Comparison of ENCODE assay signal across 3 cellular contexts in the genomic region with DNA sequence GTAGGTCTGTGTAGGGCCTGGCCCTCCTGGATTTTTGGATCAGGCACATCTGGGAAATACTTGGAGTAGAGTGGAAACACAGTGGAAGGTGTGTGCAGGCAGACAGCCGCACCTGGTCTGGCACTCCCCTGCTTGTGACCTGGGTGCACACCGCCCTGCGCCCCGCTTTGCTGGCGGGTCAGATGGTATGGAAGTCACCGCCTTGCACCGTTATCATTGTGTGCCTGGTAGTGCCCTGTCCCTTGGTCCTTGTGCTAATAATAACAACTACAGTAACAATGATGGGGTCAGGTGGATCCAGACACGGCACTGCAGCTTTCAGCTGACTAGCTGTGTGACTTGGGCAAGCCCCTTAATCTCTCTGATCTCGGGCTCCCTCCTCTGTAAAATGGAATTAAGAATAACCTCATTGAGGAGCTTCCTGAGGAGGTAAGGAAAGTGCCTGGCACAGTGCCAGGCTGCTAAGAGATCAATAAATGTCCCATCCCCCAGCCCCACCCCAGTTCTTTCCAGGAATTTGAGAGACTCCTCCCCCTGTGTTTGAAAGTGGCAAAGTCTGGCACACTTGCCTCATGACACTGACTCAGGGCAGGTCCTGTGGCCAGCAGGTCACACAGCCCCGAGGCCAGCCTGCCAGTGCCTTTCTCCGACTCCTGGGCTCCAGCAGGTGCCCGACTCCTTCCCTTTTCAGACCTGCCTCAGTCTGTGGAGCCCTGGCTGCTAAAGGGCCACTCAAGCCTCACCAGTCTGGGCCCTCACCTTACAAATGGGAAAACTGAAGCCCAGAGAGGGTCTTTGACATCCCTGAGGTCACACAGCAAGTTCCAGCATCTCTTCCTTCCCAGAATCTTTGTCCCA.
TF ChIP-seq lines count a peak whose summit lies in the region.

No MANE protein-coding gene starts in this region.

TF ChIP-seq in SK-N-SH, 30 proteins besides CTCF, POLR2A, EP300 and RAD21 (continues in another document):
- TF ChIP-seq, protein P1, sequence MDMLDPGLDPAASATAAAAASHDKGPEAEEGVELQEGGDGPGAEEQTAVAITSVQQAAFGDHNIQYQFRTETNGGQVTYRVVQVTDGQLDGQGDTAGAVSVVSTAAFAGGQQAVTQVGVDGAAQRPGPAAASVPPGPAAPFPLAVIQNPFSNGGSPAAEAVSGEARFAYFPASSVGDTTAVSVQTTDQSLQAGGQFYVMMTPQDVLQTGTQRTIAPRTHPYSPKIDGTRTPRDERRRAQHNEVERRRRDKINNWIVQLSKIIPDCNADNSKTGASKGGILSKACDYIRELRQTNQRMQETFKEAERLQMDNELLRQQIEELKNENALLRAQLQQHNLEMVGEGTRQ (IDR thresholded peaks at IDR 0.05; ENCODE audit: borderline replicate concordance, low read depth, low read length), result no peak
- TF ChIP-seq FOSL2 (IDR thresholded peaks at IDR 0.05; ENCODE audit: borderline replicate concordance, low read depth) (no peak), TAF1 (IDR thresholded peaks at IDR 0.05; ENCODE audit: borderline replicate concordance, low read depth, low read length) (no peak), YY1 (IDR thresholded peaks at IDR 0.05; ENCODE audit: low read depth) (no peak), FOXJ3 (CRISPR knock-in tag; IDR thresholded peaks at IDR 0.05) (no peak), MXI1 (IDR thresholded peaks at IDR 0.05; ENCODE audit: low read depth, low read length) (no peak), TCF12 (IDR thresholded peaks at IDR 0.05) (no peak), SMC3 (IDR thresholded peaks at IDR 0.05; ENCODE audit: low read depth, low read length) (no peak), NFIC (IDR thresholded peaks at IDR 0.05; ENCODE audit: borderline replicate concordance) (no peak; the same call in 1 of the 2 replicates), FOXM1 (IDR thresholded peaks at IDR 0.05; ENCODE audit: low read depth) (no peak), EZH2phosphoT487 (IDR thresholded peaks at IDR 0.05; ENCODE audit: borderline replicate concordance, low read depth) (no peak)
- TF ChIP-seq, protein P2, sequence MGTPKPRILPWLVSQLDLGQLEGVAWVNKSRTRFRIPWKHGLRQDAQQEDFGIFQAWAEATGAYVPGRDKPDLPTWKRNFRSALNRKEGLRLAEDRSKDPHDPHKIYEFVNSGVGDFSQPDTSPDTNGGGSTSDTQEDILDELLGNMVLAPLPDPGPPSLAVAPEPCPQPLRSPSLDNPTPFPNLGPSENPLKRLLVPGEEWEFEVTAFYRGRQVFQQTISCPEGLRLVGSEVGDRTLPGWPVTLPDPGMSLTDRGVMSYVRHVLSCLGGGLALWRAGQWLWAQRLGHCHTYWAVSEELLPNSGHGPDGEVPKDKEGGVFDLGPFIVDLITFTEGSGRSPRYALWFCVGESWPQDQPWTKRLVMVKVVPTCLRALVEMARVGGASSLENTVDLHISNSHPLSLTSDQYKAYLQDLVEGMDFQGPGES (IDR thresholded peaks at IDR 0.05; ENCODE audit: low read depth, low read length), result no peak
- TF ChIP-seq, protein P3, sequence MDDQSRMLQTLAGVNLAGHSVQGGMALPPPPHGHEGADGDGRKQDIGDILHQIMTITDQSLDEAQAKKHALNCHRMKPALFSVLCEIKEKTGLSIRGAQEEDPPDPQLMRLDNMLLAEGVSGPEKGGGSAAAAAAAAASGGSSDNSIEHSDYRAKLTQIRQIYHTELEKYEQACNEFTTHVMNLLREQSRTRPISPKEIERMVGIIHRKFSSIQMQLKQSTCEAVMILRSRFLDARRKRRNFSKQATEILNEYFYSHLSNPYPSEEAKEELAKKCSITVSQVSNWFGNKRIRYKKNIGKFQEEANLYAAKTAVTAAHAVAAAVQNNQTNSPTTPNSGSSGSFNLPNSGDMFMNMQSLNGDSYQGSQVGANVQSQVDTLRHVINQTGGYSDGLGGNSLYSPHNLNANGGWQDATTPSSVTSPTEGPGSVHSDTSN (IDR thresholded peaks at IDR 0.05), result no peak
- TF ChIP-seq, protein P4, sequence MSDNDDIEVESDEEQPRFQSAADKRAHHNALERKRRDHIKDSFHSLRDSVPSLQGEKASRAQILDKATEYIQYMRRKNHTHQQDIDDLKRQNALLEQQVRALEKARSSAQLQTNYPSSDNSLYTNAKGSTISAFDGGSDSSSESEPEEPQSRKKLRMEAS (IDR thresholded peaks at IDR 0.05; ENCODE audit: low read depth), result no peak

TF ChIP-seq in SK-N-SH treated with all-trans-retinoic acid at 6 μM for 48 hours, 23 proteins besides CTCF, POLR2A, EP300 and RAD21 (continues in another document):
- TF ChIP-seq SNAI2 (CRISPR knock-in tag; IDR thresholded peaks at IDR 0.05) (no peak), ZFP30 (CRISPR knock-in tag; IDR thresholded peaks at IDR 0.05) (no peak), GLIS3 (CRISPR knock-in tag; IDR thresholded peaks at IDR 0.05) (no peak), TOX (CRISPR knock-in tag; IDR thresholded peaks at IDR 0.05; ENCODE audit: borderline replicate concordance) (no peak), PPARA (CRISPR knock-in tag; IDR thresholded peaks at IDR 0.05; ENCODE audit: borderline replicate concordance) (no peak), TCF4 (CRISPR knock-in tag; IDR thresholded peaks at IDR 0.05; ENCODE audit: borderline replicate concordance) (no peak), ZNF70 (CRISPR knock-in tag; IDR thresholded peaks at IDR 0.05) (no peak), CSDC2 (CRISPR knock-in tag; IDR thresholded peaks at IDR 0.05) (no peak), ARNTL (CRISPR knock-in tag; IDR thresholded peaks at IDR 0.05; ENCODE audit: borderline replicate concordance, low read depth) (no peak), ZNF8 (CRISPR knock-in tag; IDR thresholded peaks at IDR 0.05) (no peak), OSR1 (CRISPR knock-in tag; IDR thresholded peaks at IDR 0.05) (no peak)
- TF ChIP-seq, protein P5, sequence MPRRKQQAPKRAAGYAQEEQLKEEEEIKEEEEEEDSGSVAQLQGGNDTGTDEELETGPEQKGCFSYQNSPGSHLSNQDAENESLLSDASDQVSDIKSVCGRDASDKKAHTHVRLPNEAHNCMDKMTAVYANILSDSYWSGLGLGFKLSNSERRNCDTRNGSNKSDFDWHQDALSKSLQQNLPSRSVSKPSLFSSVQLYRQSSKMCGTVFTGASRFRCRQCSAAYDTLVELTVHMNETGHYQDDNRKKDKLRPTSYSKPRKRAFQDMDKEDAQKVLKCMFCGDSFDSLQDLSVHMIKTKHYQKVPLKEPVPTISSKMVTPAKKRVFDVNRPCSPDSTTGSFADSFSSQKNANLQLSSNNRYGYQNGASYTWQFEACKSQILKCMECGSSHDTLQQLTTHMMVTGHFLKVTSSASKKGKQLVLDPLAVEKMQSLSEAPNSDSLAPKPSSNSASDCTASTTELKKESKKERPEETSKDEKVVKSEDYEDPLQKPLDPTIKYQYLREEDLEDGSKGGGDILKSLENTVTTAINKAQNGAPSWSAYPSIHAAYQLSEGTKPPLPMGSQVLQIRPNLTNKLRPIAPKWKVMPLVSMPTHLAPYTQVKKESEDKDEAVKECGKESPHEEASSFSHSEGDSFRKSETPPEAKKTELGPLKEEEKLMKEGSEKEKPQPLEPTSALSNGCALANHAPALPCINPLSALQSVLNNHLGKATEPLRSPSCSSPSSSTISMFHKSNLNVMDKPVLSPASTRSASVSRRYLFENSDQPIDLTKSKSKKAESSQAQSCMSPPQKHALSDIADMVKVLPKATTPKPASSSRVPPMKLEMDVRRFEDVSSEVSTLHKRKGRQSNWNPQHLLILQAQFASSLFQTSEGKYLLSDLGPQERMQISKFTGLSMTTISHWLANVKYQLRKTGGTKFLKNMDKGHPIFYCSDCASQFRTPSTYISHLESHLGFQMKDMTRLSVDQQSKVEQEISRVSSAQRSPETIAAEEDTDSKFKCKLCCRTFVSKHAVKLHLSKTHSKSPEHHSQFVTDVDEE (CRISPR knock-in tag; IDR thresholded peaks at IDR 0.05), result no peak
- TF ChIP-seq, protein P6, sequence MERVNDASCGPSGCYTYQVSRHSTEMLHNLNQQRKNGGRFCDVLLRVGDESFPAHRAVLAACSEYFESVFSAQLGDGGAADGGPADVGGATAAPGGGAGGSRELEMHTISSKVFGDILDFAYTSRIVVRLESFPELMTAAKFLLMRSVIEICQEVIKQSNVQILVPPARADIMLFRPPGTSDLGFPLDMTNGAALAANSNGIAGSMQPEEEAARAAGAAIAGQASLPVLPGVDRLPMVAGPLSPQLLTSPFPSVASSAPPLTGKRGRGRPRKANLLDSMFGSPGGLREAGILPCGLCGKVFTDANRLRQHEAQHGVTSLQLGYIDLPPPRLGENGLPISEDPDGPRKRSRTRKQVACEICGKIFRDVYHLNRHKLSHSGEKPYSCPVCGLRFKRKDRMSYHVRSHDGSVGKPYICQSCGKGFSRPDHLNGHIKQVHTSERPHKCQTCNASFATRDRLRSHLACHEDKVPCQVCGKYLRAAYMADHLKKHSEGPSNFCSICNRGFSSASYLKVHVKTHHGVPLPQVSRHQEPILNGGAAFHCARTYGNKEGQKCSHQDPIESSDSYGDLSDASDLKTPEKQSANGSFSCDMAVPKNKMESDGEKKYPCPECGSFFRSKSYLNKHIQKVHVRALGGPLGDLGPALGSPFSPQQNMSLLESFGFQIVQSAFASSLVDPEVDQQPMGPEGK (CRISPR knock-in tag; IDR thresholded peaks at IDR 0.05; ENCODE audit: borderline replicate concordance), result no peak
- TF ChIP-seq, protein P7, sequence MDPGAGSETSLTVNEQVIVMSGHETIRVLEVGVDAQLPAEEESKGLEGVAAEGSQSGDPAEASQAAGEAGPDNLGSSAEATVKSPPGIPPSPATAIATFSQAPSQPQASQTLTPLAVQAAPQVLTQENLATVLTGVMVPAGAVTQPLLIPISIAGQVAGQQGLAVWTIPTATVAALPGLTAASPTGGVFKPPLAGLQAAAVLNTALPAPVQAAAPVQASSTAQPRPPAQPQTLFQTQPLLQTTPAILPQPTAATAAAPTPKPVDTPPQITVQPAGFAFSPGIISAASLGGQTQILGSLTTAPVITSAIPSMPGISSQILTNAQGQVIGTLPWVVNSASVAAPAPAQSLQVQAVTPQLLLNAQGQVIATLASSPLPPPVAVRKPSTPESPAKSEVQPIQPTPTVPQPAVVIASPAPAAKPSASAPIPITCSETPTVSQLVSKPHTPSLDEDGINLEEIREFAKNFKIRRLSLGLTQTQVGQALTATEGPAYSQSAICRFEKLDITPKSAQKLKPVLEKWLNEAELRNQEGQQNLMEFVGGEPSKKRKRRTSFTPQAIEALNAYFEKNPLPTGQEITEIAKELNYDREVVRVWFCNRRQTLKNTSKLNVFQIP (CRISPR knock-in tag; IDR thresholded peaks at IDR 0.05; ENCODE audit: borderline replicate concordance, low read depth), result no peak

TF ChIP-seq in GM12878, 131 proteins besides CTCF, POLR2A, EP300 and RAD21:
- TF ChIP-seq SIN3A (IDR thresholded peaks at IDR 0.05; ENCODE audit: low read depth, low read length), result no peak
- no peak for TF ChIP-seq KAT2A (conservative IDR thresholded peaks at IDR 0.05; ENCODE audit: control insufficient read depth, low read depth, low read length)
- no peak for TF ChIP-seq TCF12 (IDR thresholded peaks at IDR 0.05; ENCODE audit: low read depth, low read length)
- TF ChIP-seq ASH2L (IDR thresholded peaks at IDR 0.05; ENCODE audit: borderline replicate concordance, low read depth), result no peak
- no peak for TF ChIP-seq KLF5 (IDR thresholded peaks at IDR 0.05; ENCODE audit: partially characterized antibody)
- TF ChIP-seq SP1 (IDR thresholded peaks at IDR 0.05; ENCODE audit: low read depth, low read length), result no peak
- TF ChIP-seq FOXK2 (IDR thresholded peaks at IDR 0.05), result no peak
- TF ChIP-seq SMARCA5 (IDR thresholded peaks at IDR 0.05), result no peak
- no peak for TF ChIP-seq CEBPB (IDR thresholded peaks at IDR 0.05; ENCODE audit: borderline replicate concordance in 1 of 2, low read depth in 2 of 2, low read length in 2 of 2)
- TF ChIP-seq POLR2AphosphoS5 (IDR thresholded peaks at IDR 0.05; ENCODE audit: low read length), result no peak
- no peak for TF ChIP-seq TARDBP (IDR thresholded peaks at IDR 0.05; ENCODE audit: borderline replicate concordance)
- no peak for TF ChIP-seq MYC (IDR thresholded peaks at IDR 0.05; ENCODE audit: insufficient read depth, insufficient read length, insufficient replicate concordance, low read length, severe bottlenecking)
- TF ChIP-seq ZNF217 (IDR thresholded peaks at IDR 0.05), result no peak
- no peak for TF ChIP-seq EGR1 (IDR thresholded peaks at IDR 0.05; ENCODE audit: borderline replicate concordance in 1 of 2, low read depth in 2 of 2, low read length in 2 of 2)
